ENCODE assay signal across 8 cellular contexts in the genomic region with DNA sequence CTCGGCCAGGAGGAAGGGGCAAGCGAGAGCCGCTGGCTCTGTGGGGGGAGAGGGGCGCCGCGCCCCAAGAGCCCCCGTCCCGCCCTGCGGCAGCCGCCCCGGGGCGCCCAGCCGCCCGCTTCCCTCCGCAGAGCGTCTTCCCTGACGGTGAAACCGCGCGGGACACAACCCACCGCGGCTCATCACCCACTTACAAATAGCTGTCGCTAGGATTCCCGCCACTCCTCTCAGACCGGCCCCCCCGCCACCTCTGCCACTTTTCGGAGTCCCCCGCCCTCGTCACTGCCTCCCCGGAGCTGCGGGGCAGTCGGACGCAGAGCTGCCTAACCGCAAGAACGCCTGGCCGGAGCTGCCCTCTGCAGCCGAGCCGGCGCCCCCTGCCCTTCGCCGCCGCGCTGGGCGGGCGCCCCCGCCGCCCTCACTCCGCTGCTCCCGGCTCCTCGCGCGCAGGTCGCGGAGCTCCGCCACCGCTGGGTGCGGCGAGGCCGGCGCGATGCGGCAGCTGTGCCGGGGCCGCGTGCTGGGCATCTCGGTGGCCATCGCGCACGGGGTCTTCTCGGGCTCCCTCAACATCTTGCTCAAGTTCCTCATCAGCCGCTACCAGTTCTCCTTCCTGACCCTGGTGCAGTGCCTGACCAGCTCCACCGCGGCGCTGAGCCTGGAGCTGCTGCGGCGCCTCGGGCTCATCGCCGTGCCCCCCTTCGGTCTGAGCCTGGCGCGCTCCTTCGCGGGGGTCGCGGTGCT. TPM values are rescaled to one million over a fixed set of nuclear protein-coding genes. Genes with fewer than 3 reads are reported as not detected.
DNase-seq lines count a peak whose midpoint lies in the region; ATAC-seq, FAIRE-seq and TF ChIP-seq lines count a peak whose summit lies in the region.

A gene with protein sequence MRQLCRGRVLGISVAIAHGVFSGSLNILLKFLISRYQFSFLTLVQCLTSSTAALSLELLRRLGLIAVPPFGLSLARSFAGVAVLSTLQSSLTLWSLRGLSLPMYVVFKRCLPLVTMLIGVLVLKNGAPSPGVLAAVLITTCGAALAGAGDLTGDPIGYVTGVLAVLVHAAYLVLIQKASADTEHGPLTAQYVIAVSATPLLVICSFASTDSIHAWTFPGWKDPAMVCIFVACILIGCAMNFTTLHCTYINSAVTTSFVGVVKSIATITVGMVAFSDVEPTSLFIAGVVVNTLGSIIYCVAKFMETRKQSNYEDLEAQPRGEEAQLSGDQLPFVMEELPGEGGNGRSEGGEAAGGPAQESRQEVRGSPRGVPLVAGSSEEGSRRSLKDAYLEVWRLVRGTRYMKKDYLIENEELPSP (plus strand): TSS at position 366 of the 744 bp plus-strand sequence. CDS start 128 bp downstream, at position 494.

- FAIRE-seq in keratinocyte (lab: Jason Lieb, UNC) = no peak

- H3K36me3 ChIP-seq in keratinocyte (ENCODE audit: control insufficient read depth in 2 of 2, extremely low read depth in 1 of 2, insufficient read depth in 2 of 2, low read length in 2 of 2) = no peaks in the 10 kb centered on the region

- dilution Hi-C loops in keratinocyte (cut with MboI; ENCODE audit: extremely low pct_ligation_motif_present, low sequenced_read_pairs) = no loop called here

- H3K9ac ChIP-seq in keratinocyte (ENCODE audit: control insufficient read depth, extremely low read depth, insufficient read depth, low read length) = no peak within 1 kb of the TSS

- no peak within 1 kb of the TSS for H3K27ac ChIP-seq in keratinocyte (ENCODE audit: control insufficient read depth, insufficient read depth, low read length)

- peak within 1 kb of the TSS; percentile 85 for H3K4me2 ChIP-seq in keratinocyte (ENCODE audit: control insufficient read depth, extremely low read depth, insufficient read depth, low read depth, low read length)

- peaks cover 11% of the 10 kb centered on the region for H3K4me1 Mint-ChIP-seq in brain
- H3K4me1 Mint-ChIP-seq in stimulated activated naive B cell treated with anti-CD40 and anti-IgM and Interleukin-4, amounts not matched to agents 10 μg/mL and 1 μg/mL and 100 μg/mL, for 72 hours = peaks cover 15 to 39% of the 10 kb centered on the region in 2 donors

- peaks cover 44% of the 10 kb centered on the region for H3K27me3 ChIP-seq in keratinocyte (ENCODE audit: control insufficient read depth, extremely low read depth, insufficient read depth, low read length)

- no peaks in the 10 kb centered on the region for H3K79me2 ChIP-seq in keratinocyte (ENCODE audit: control insufficient read depth, insufficient read depth, low read length)

- H3K9me1 ChIP-seq in keratinocyte (ENCODE audit: control insufficient read depth, extremely low read depth, insufficient read depth, low read length) = no peaks in the 10 kb centered on the region

- peak; percentile 56 to 66 for ATAC-seq in stimulated activated naive B cell treated with anti-CD40 and anti-IgM and Interleukin-4, amounts not matched to agents 10 μg/mL and 1 μg/mL and 100 μg/mL, for 72 hours (replicated peaks)
- ATAC-seq in GM19467 (IDR thresholded peaks at IDR 0.05; ENCODE audit: unreplicated experiment) = no peak
- ATAC-seq in GM19463 (IDR thresholded peaks at IDR 0.05; ENCODE audit: unreplicated experiment) = no peak

- no peaks in the 10 kb centered on the region for H4K20me1 ChIP-seq in keratinocyte (ENCODE audit: control insufficient read depth, extremely low read depth, insufficient read depth, low read length)

- no peak within 1 kb of the TSS for H3K27ac Mint-ChIP-seq in brain
- peak within 1 kb of the TSS; percentile 79 for H3K27ac Mint-ChIP-seq in stimulated activated naive B cell treated with anti-CD40 and anti-IgM and Interleukin-4, amounts not matched to agents 10 μg/mL and 1 μg/mL and 100 μg/mL, for 72 hours

- H3K9me3 Mint-ChIP-seq in brain = peaks cover 0 to 5% (median 3%) of the 10 kb centered on the region in 5 experiments
- no peaks in the 10 kb centered on the region for H3K9me3 Mint-ChIP-seq in stimulated activated naive B cell treated with anti-CD40 and anti-IgM and Interleukin-4, amounts not matched to agents 10 μg/mL and 1 μg/mL and 100 μg/mL, for 72 hours

- no peaks in the 10 kb centered on the region for H3K36me3 Mint-ChIP-seq in brain
- peaks cover 1 to 5% of the 10 kb centered on the region in 2 donors for H3K36me3 Mint-ChIP-seq in stimulated activated naive B cell treated with anti-CD40 and anti-IgM and Interleukin-4, amounts not matched to agents 10 μg/mL and 1 μg/mL and 100 μg/mL, for 72 hours

- peak within 1 kb of the TSS; percentile 60 for H2AFZ ChIP-seq in keratinocyte (ENCODE audit: control insufficient read depth, low read length)

- peaks cover 8% of the 10 kb centered on the region for H3K4me1 ChIP-seq in keratinocyte (ENCODE audit: control insufficient read depth, extremely low read depth, insufficient read depth, low read length)

- peaks cover 68% of the 10 kb centered on the region for H3K27me3 Mint-ChIP-seq in brain
- H3K27me3 Mint-ChIP-seq in stimulated activated naive B cell treated with anti-CD40 and anti-IgM and Interleukin-4, amounts not matched to agents 10 μg/mL and 1 μg/mL and 100 μg/mL, for 72 hours = peaks cover 46 to 56% of the 10 kb centered on the region in 2 donors

- TF ChIP-seq CTCF in brain (conservative IDR thresholded peaks at IDR 0.05) (peak in 1 of 2 experiments; percentile 30), keratinocyte (optimal IDR thresholded peaks at IDR 0.05 in 1 of 3, IDR thresholded peaks at IDR 0.05 in 1 of 3, conservative IDR thresholded peaks at IDR 0.05 in 1 of 3; ENCODE audit: extremely low read depth in 1 of 3, insufficient read depth in 2 of 3, low read length in 3 of 3) (no peak)

- peak within 1 kb of the TSS; percentile 28 to 67 (median 64) for H3K4me3 ChIP-seq in keratinocyte (ENCODE audit: control insufficient read depth in 2 of 3, extremely low read depth in 1 of 3, insufficient read depth in 2 of 3, low read depth in 1 of 3, low read length in 3 of 3)

- no peaks in the 10 kb centered on the region for H3K9me3 ChIP-seq in keratinocyte (ENCODE audit: control insufficient read depth, low read depth, low read length)

- H3K4me3 Mint-ChIP-seq in brain = peak within 1 kb of the TSS; percentile 84 to 92 (median 88)
- H3K4me3 Mint-ChIP-seq in stimulated activated naive B cell treated with anti-CD40 and anti-IgM and Interleukin-4, amounts not matched to agents 10 μg/mL and 1 μg/mL and 100 μg/mL, for 72 hours = peak within 1 kb of the TSS; percentile 88 to 89

- DNase-seq in activated CD4-positive, CD25-positive, alpha-beta regulatory T cell treated with anti-CD3 and anti-CD28 coated beads, Interleukin-2, amount 50 U/mL, for 72 hours = peak; percentile 32
- no peak for DNase-seq in activated CD4-positive, CD25-positive, alpha-beta regulatory T cell (lab: John Stamatoyannopoulos, UW)
- peak; percentile 76 for DNase-seq in NCI-H748 (lab: John Stamatoyannopoulos, UW; ENCODE audit: unreplicated experiment)
- DNase-seq in keratinocyte (ENCODE audit: low read depth, low spot score) = no peak
- no peak for DNase-seq in stimulated activated naive B cell treated with anti-CD40 and anti-IgM and Interleukin-4, amounts not matched to agents 10 μg/mL and 1 μg/mL and 100 μg/mL, for 72 hours

RNA-seq across cellular contexts. Expression of the gene that starts here (rescaled TPM):
- 6.1 TPM for polyA plus RNA-seq in brain (ENCODE audit: insufficient read depth, low read depth, low replicate concordance)
- polyA plus RNA-seq in keratinocyte = not detected in 3 replicates
- not detected for polyA plus RNA-seq in keratinocyte (2011; ENCODE audit: low read depth)
- polyA plus RNA-seq in keratinocyte (2011; cell fraction: cytosol; rRNA removed) = not detected in 2 replicates
- polyA plus RNA-seq in keratinocyte (2011; cell fraction: nucleus; rRNA removed) = not detected in 2 replicates
- not detected in 2 replicates for polyA plus RNA-seq in keratinocyte (2012; ENCODE audit: low replicate concordance)
- not detected in 3 replicates for polyA minus RNA-seq in keratinocyte
- not detected for polyA minus RNA-seq in keratinocyte (2011; cell fraction: cytosol; rRNA and poly(A)+ RNA removed)
- not detected in 2 replicates for polyA minus RNA-seq in keratinocyte (2011; cell fraction: nucleus; rRNA and poly(A)+ RNA removed)

Comparison
In these comparisons a context has a peak if more than half of its experiments do, and no peak if none do; other contexts are left out.
1. DNase-seq: peak in activated CD4-positive, CD25-positive, alpha-beta regulatory T cell treated with anti-CD3 and anti-CD28 coated beads, Interleukin-2, amount 50 U/mL, for 72 hours (single experiment) and NCI-H748 (single experiment); none in activated CD4-positive, CD25-positive, alpha-beta regulatory T cell (0 of 4), keratinocyte (single experiment) and stimulated activated naive B cell treated with anti-CD40 and anti-IgM and Interleukin-4, amounts not matched to agents 10 μg/mL and 1 μg/mL and 100 μg/mL, for 72 hours (single experiment).
2. ATAC-seq: peak in stimulated activated naive B cell treated with anti-CD40 and anti-IgM and Interleukin-4, amounts not matched to agents 10 μg/mL and 1 μg/mL and 100 μg/mL, for 72 hours (2 of 2); none in GM19467 (single experiment) and GM19463 (single experiment).